ENCODE assay signal across 17 cellular contexts in genomic region chr4:130689182-130689581, GRCh38.
DNase-seq lines count a peak whose midpoint lies in the region; ATAC-seq and TF ChIP-seq lines count a peak whose summit lies in the region.
"Had no signal": no experiment of that assay in that cellular context is flagged by ENCODE, and none has a peak within 500 bp of the region (broad histone marks: within the 10 kb centered on the region; RNA-seq: fewer than 3 reads in every experiment).

No MANE protein-coding gene starts in this region.

- in situ Hi-C loops in mammary epithelial cell (cut with MboI; ENCODE audit: low sequenced_read_pairs in 2 of 2), result no loop called here

- CTCF ChIA-PET in mammary epithelial cell (lab: Charles Lee; ENCODE audit: low non-redundant PET), result no interaction called here
- CTCF ChIA-PET in MCF 10A (lab: Yijun Ruan, JAX), result no interaction called here

- no peak overlapping the region for H3K9ac ChIP-seq in mammary epithelial cell (ENCODE audit: insufficient read depth, low read length)
- no peak overlapping the region for H3K9ac ChIP-seq in adipocyte (ENCODE audit: low read length)
- H3K9ac ChIP-seq: BLaER1 had no signal

- H3K4me3 ChIP-seq in mammary epithelial cell (replicated peaks in 1 of 3; ENCODE audit: insufficient read depth in 1 of 3, low read depth in 2 of 3, low read length in 3 of 3) (no peak overlapping the region), adipocyte (ENCODE audit: low read length) (no peak overlapping the region)
- H3K4me3 ChIP-seq: A549, BLaER1, GM23338 had no signal

- peak; percentile 17 for DNase-seq in mammary epithelial cell
- no peak for DNase-seq in MCF 10A (ENCODE audit: unreplicated experiment)
- peak; percentile 30 for DNase-seq in adipocyte (ENCODE audit: low read depth)
- peak; percentile 8 for DNase-seq in non-pigmented ciliary epithelial cell (ENCODE audit: low read depth)
- DNase-seq in SW480 (ENCODE audit: low spot score), result no peak
- no peak for DNase-seq in NCI-H748 treated with DMSO at 0.1 percent for 48 hours (lab: John Stamatoyannopoulos, UW)
- DNase-seq: Calu3; CD4-positive, alpha-beta memory T cell; DND-41; GDM1 had no signal

- H3K9me3 ChIP-seq in mammary epithelial cell (replicated peaks; ENCODE audit: insufficient read depth, low read length), result no peaks in the 10 kb centered on the region
- H3K9me3 ChIP-seq in adipocyte (ENCODE audit: control insufficient read depth, low read length), result no peaks in the 10 kb centered on the region
- H3K9me3 ChIP-seq: A549, BLaER1 had no signal

- no peaks in the 10 kb centered on the region for H4K20me1 ChIP-seq in mammary epithelial cell (ENCODE audit: insufficient read depth, low read length)
- H4K20me1 ChIP-seq: BLaER1 had no signal

- no peaks in the 10 kb centered on the region for H3K9me3 Mint-ChIP-seq in MCF 10A (ENCODE audit: unreplicated experiment)
- H3K9me3 Mint-ChIP-seq: GM23338 had no signal

- no peaks in the 10 kb centered on the region for H3K27me3 Mint-ChIP-seq in MCF 10A (ENCODE audit: insufficient read depth, unreplicated experiment)
- H3K27me3 Mint-ChIP-seq: CD4-positive, alpha-beta memory T cell had no signal

- H3K4me1 ChIP-seq in mammary epithelial cell (ENCODE audit: insufficient read depth, low read length) (no peaks in the 10 kb centered on the region), adipocyte (ENCODE audit: control insufficient read depth, insufficient read depth, low read length) (no peaks in the 10 kb centered on the region)
- H3K4me1 ChIP-seq: A549, BLaER1 had no signal

- no peaks in the 10 kb centered on the region for H3K79me2 ChIP-seq in mammary epithelial cell (ENCODE audit: insufficient read depth, low read length)

- H2AFZ ChIP-seq in mammary epithelial cell (ENCODE audit: low read depth, low read length), result no peak overlapping the region
- H2AFZ ChIP-seq: GM23338 had no signal

- dilution Hi-C loops in mammary epithelial cell (cut with HindIII; ENCODE audit: low sequenced_read_pairs), result no loop called here

- ATAC-seq in HG03354 (IDR thresholded peaks at IDR 0.05; ENCODE audit: poor library complexity, severe bottlenecking, unreplicated experiment), result no peak
- ATAC-seq: A549, GM23338, HCT116 had no signal

- H3K4me1 Mint-ChIP-seq in MCF 10A (ENCODE audit: insufficient read depth, unreplicated experiment), result no peaks in the 10 kb centered on the region
- H3K4me1 Mint-ChIP-seq: CD14-positive monocyte; CD4-positive, alpha-beta memory T cell; GM23338 had no signal

- POLR2A ChIA-PET in MCF 10A (lab: Yijun Ruan, JAX), result no interaction called here

- no peak for TF ChIP-seq CTCF in mammary epithelial cell (conservative IDR thresholded peaks at IDR 0.05 in 1 of 2, IDR thresholded peaks at IDR 0.05 in 1 of 2; ENCODE audit: extremely low read depth in 1 of 2, insufficient read depth in 1 of 2, low read depth in 1 of 2, low read length in 2 of 2)
- TF ChIP-seq CTCF in MCF 10A (IDR thresholded peaks at IDR 0.05; ENCODE audit: unreplicated experiment), result no peak

- H3K4me2 ChIP-seq in mammary epithelial cell (ENCODE audit: insufficient read depth, low read depth, low read length), result no peak overlapping the region
- H3K4me2 ChIP-seq: A549, BLaER1, GM23338 had no signal

- H3K27me3 ChIP-seq in mammary epithelial cell (ENCODE audit: insufficient read depth, low read length) (peaks cover 2% of the 10 kb centered on the region), adipocyte (replicated peaks; ENCODE audit: control insufficient read depth, insufficient read depth, low read length) (no peaks in the 10 kb centered on the region)
- H3K27me3 ChIP-seq: BLaER1 had no signal

- H3K36me3 ChIP-seq in mammary epithelial cell (ENCODE audit: insufficient read depth, low read length) (no peaks in the 10 kb centered on the region), adipocyte (ENCODE audit: control insufficient read depth, insufficient read depth, low read length, severe bottlenecking) (no peaks in the 10 kb centered on the region)
- H3K36me3 ChIP-seq: BLaER1 had no signal

- intact Hi-C loops in mammary epithelial cell (cut with micrococcal nuclease), result no loop called here
- intact Hi-C loops in MCF 10A (cut with micrococcal nuclease), result no loop called here

- no peak overlapping the region for H3K27ac ChIP-seq in mammary epithelial cell (ENCODE audit: insufficient read depth, low read depth, low read length)
- H3K27ac ChIP-seq: 22Rv1, A549, BLaER1 had no signal

- BruUV-seq in mammary epithelial cell (replicated peaks; lab: Mats Ljungman, UMichigan) (no TSS peak), MCF 10A (replicated peaks; lab: Mats Ljungman, UMichigan) (no TSS peak)

- no peak overlapping the region for H3K27ac Mint-ChIP-seq in MCF 10A (ENCODE audit: low read depth, unreplicated experiment)
- H3K27ac Mint-ChIP-seq: CD14-positive monocyte; CD4-positive, alpha-beta memory T cell; GM23338 had no signal

- no peak overlapping the region for H3K4me3 Mint-ChIP-seq in MCF 10A (ENCODE audit: unreplicated experiment)
- H3K4me3 Mint-ChIP-seq: CD14-positive monocyte, GM23338 had no signal

- no peaks in the 10 kb centered on the region for H3K36me3 Mint-ChIP-seq in MCF 10A (ENCODE audit: insufficient read depth, unreplicated experiment)
- H3K36me3 Mint-ChIP-seq: CD14-positive monocyte; CD4-positive, alpha-beta memory T cell had no signal

Comparison
In these comparisons a context has a peak if more than half of its experiments do, and no peak if none do; other contexts are left out.
1. DNase-seq: peak in mammary epithelial cell (single experiment), adipocyte (single experiment) and non-pigmented ciliary epithelial cell (single experiment); none in MCF 10A (single experiment), SW480 (single experiment) and NCI-H748 treated with DMSO at 0.1 percent for 48 hours (single experiment).